In the genomic region with DNA sequence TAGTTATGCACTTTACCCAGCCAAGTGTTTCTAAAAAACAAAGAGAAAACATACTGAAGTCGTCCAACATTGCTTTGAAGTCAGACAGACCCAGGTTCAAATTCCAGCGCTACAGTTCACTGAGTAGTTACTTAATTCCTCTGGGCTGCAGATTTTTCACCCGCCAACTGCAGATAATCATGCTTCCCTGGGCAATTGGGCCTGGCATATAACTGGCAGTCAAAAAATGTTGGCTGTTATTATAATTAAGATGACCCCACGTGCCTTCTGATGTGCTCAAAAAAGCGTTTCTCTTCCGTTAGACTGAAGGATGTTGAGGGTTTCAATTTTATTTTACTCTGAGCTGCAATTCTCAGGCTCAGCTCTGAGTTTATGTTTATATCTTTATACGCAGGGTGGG, we compare ENCODE assay signal across 13 cellular contexts.
DNase-seq lines count a peak whose midpoint lies in the region; ATAC-seq lines count a peak whose summit lies in the region.
"Had no signal": no experiment of that assay in that cellular context is flagged by ENCODE, and none has a peak within 500 bp of the region (broad histone marks: within the 10 kb centered on the region; RNA-seq: fewer than 3 reads in every experiment).

No MANE protein-coding gene starts in this region.

- H3K9me3 Mint-ChIP-seq in activated CD4-positive, alpha-beta T cell treated with anti-CD3 and anti-CD28 coated beads, Interleukin-2, amount 10 ng/mL, durations not matched to agents 24 days and 14 days, result peaks cover 13% of the 10 kb centered on the region
- H3K9me3 Mint-ChIP-seq in activated CD4-positive, alpha-beta memory T cell treated with anti-CD3 and anti-CD28 coated beads, Interleukin-2, amount 10 ng/mL, durations not matched to agents 7 days and 5 days, result peaks cover 7% of the 10 kb centered on the region
- H3K9me3 Mint-ChIP-seq in stimulated activated effector memory CD8-positive, alpha-beta T cell treated with anti-CD3 and anti-CD28 coated beads, Interleukin-12 subunit alpha, Interleukin-12 subunit beta, amount 100 ng/mL, for 72 hours, result no peaks in the 10 kb centered on the region

- H3K27ac Mint-ChIP-seq in activated CD4-positive, alpha-beta T cell treated with anti-CD3 and anti-CD28 coated beads, Interleukin-2, amount 10 ng/mL, durations not matched to agents 24 days and 14 days, result peak overlapping the region; percentile 71
- peak overlapping the region; percentile 99 for H3K27ac Mint-ChIP-seq in activated CD4-positive, alpha-beta memory T cell treated with anti-CD3 and anti-CD28 coated beads, Interleukin-2, amount 10 ng/mL, durations not matched to agents 7 days and 5 days
- H3K27ac Mint-ChIP-seq in stimulated activated effector memory CD8-positive, alpha-beta T cell treated with anti-CD3 and anti-CD28 coated beads, Interleukin-12 subunit alpha, Interleukin-12 subunit beta, amount 100 ng/mL, for 72 hours, result peak overlapping the region; percentile 93
- H3K27ac Mint-ChIP-seq: naive B cell had no signal

- intact Hi-C loops in activated CD4-positive, alpha-beta T cell treated with anti-CD3 and anti-CD28 coated beads, Interleukin-2, amount 10 ng/mL, durations not matched to agents 24 days and 14 days (cut with micrococcal nuclease), result no loop called here

- ATAC-seq in stimulated activated effector memory CD8-positive, alpha-beta T cell treated with anti-CD3 and anti-CD28 coated beads, Interleukin-12 subunit alpha, Interleukin-12 subunit beta, amount 100 ng/mL, for 72 hours, result peak; percentile 39
- no peak for ATAC-seq in GM19467 (IDR thresholded peaks at IDR 0.05; ENCODE audit: unreplicated experiment)
- ATAC-seq: body of pancreas had no signal

- POLR2A ChIA-PET in activated CD4-positive, alpha-beta memory T cell treated with anti-CD3 and anti-CD28 coated beads, Interleukin-2, amount 10 ng/mL, durations not matched to agents 7 days and 5 days (lab: Charles Lee), result interaction anchor here (0.6 to 2.1 kb wide), 22 partner anchors 10 to 757 kb away, joined by 3 to 101 read pairs (median 4); partner anchors contain the start of genes CCDC28A, CITED2 and TXLNB

- no peak overlapping the region for H3K4me3 Mint-ChIP-seq in activated CD4-positive, alpha-beta T cell treated with anti-CD3 and anti-CD28 coated beads, Interleukin-2, amount 10 ng/mL, durations not matched to agents 24 days and 14 days
- peak overlapping the region; percentile 70 for H3K4me3 Mint-ChIP-seq in activated CD4-positive, alpha-beta memory T cell treated with anti-CD3 and anti-CD28 coated beads, Interleukin-2, amount 10 ng/mL, durations not matched to agents 7 days and 5 days
- H3K4me3 Mint-ChIP-seq in stimulated activated effector memory CD8-positive, alpha-beta T cell treated with anti-CD3 and anti-CD28 coated beads, Interleukin-12 subunit alpha, Interleukin-12 subunit beta, amount 100 ng/mL, for 72 hours, result peak overlapping the region; percentile 69
- H3K4me3 Mint-ChIP-seq: naive B cell had no signal

- H3K36me3 Mint-ChIP-seq in activated CD4-positive, alpha-beta T cell treated with anti-CD3 and anti-CD28 coated beads, Interleukin-2, amount 10 ng/mL, durations not matched to agents 24 days and 14 days (ENCODE audit: low read depth), result peaks cover 2% of the 10 kb centered on the region
- peaks cover 6% of the 10 kb centered on the region for H3K36me3 Mint-ChIP-seq in activated CD4-positive, alpha-beta memory T cell treated with anti-CD3 and anti-CD28 coated beads, Interleukin-2, amount 10 ng/mL, durations not matched to agents 7 days and 5 days (ENCODE audit: low read depth)
- H3K36me3 Mint-ChIP-seq in stimulated activated effector memory CD8-positive, alpha-beta T cell treated with anti-CD3 and anti-CD28 coated beads, Interleukin-12 subunit alpha, Interleukin-12 subunit beta, amount 100 ng/mL, for 72 hours, result no peaks in the 10 kb centered on the region

- CTCF ChIA-PET in activated CD4-positive, alpha-beta memory T cell treated with anti-CD3 and anti-CD28 coated beads, Interleukin-2, amount 10 ng/mL, durations not matched to agents 7 days and 5 days (lab: Charles Lee), result interaction anchor here (0.6 to 2.4 kb wide), 5 partner anchors 10 to 161 kb away, joined by 3 to 30 read pairs (median 4); partner anchors contain the start of gene CITED2

- no peaks in the 10 kb centered on the region for H3K27me3 Mint-ChIP-seq in activated CD4-positive, alpha-beta T cell treated with anti-CD3 and anti-CD28 coated beads, Interleukin-2, amount 10 ng/mL, durations not matched to agents 24 days and 14 days
- H3K27me3 Mint-ChIP-seq in activated CD4-positive, alpha-beta memory T cell treated with anti-CD3 and anti-CD28 coated beads, Interleukin-2, amount 10 ng/mL, durations not matched to agents 7 days and 5 days, result no peaks in the 10 kb centered on the region

- H3K4me1 Mint-ChIP-seq in activated CD4-positive, alpha-beta T cell treated with anti-CD3 and anti-CD28 coated beads, Interleukin-2, amount 10 ng/mL, durations not matched to agents 24 days and 14 days, result peaks cover 37% of the 10 kb centered on the region
- peaks cover 56% of the 10 kb centered on the region for H3K4me1 Mint-ChIP-seq in activated CD4-positive, alpha-beta memory T cell treated with anti-CD3 and anti-CD28 coated beads, Interleukin-2, amount 10 ng/mL, durations not matched to agents 7 days and 5 days
- peaks cover 63% of the 10 kb centered on the region for H3K4me1 Mint-ChIP-seq in stimulated activated effector memory CD8-positive, alpha-beta T cell treated with anti-CD3 and anti-CD28 coated beads, Interleukin-12 subunit alpha, Interleukin-12 subunit beta, amount 100 ng/mL, for 72 hours

- no peak for DNase-seq in activated CD4-positive, alpha-beta T cell treated with anti-CD3 and anti-CD28 coated beads, Interleukin-2, amount 10 ng/mL, durations not matched to agents 24 days and 14 days
- no peak for DNase-seq in activated CD4-positive, alpha-beta T cell treated with anti-CD3 and anti-CD28 coated beads, Interleukin-2, amount 50 U/mL, for 48 hours
- DNase-seq in activated CD4-positive, alpha-beta memory T cell treated with anti-CD3 and anti-CD28 coated beads, Interleukin-2, amount 10 ng/mL, durations not matched to agents 7 days and 5 days, result no peak
- DNase-seq in left kidney (ENCODE audit: low read depth, low spot score) (peak; percentile 38), NCI-H69 (lab: John Stamatoyannopoulos, UW) (no peak), MV-4-11 (lab: John Stamatoyannopoulos, UW) (no peak)
- no peak for DNase-seq in stimulated activated effector memory CD8-positive, alpha-beta T cell treated with anti-CD3 and anti-CD28 coated beads, Interleukin-12 subunit alpha, Interleukin-12 subunit beta, amount 100 ng/mL, for 72 hours (ENCODE audit: low spot score in 2 of 2)
- DNase-seq: effector CD8-positive, alpha-beta T cell; naive B cell; NCI-H1436; NCI-H524 had no signal
